In genomic region chr22:26660961-26661578, GRCh38 we compare ENCODE assay signal across 16 cellular contexts. TPM values are rescaled to one million over a fixed set of nuclear protein-coding genes. Genes with fewer than 3 reads are reported as not detected.
DNase-seq lines count a peak whose midpoint lies in the region; ATAC-seq, FAIRE-seq and TF ChIP-seq lines count a peak whose summit lies in the region.
"Had no signal": no experiment of that assay in that cellular context is flagged by ENCODE, and none has a peak within 500 bp of the region (broad histone marks: within the 10 kb centered on the region; RNA-seq: fewer than 3 reads in every experiment).

No MANE protein-coding gene starts in this region.

- no peaks in the 10 kb centered on the region for H3K27me3 Mint-ChIP-seq in T-helper 1 cell treated with Interleukin-12 subunit alpha and Interleukin-12 subunit beta and Interleukin-4 antibody, amounts not matched to agents 30 μg/mL and 1 μg/mL, for 36 hours (ENCODE audit: low read depth)

- TF ChIP-seq CTCF in bronchial epithelial cell (IDR thresholded peaks at IDR 0.05; ENCODE audit: insufficient read depth, low read length, severe bottlenecking): no peak

- H3K9me3 Mint-ChIP-seq in T-helper 1 cell treated with Interleukin-12 subunit alpha and Interleukin-12 subunit beta and Interleukin-4 antibody, amounts not matched to agents 30 μg/mL and 1 μg/mL, for 36 hours: no peaks in the 10 kb centered on the region
- H3K9me3 Mint-ChIP-seq: activated T-cell treated with anti-CD3 and anti-CD28 coated beads, Interleukin-2, amount 50 U/mL, for 72 hours had no signal

- peak; percentile 73 for FAIRE-seq in bronchial epithelial cell (lab: Jason Lieb, UNC)
- FAIRE-seq: GM18507 had no signal

- DNase-seq in T-helper 1 cell: no peak
- peak; percentile 43 for DNase-seq in NCI-H2029 (lab: John Stamatoyannopoulos, UW)
- DNase-seq in bronchial epithelial cell (ENCODE audit: low read depth): peak; percentile 54
- peak; percentile 77 for DNase-seq in retina
- no peak for DNase-seq in SKM-1 treated with dmso at 0.1 percent for 144 hours (lab: John Stamatoyannopoulos, UW; ENCODE audit: unreplicated experiment)
- DNase-seq: activated CD4-positive, CD25-positive, alpha-beta regulatory T cell; activated T-cell treated with anti-CD3 and anti-CD28 coated beads, Interleukin-2, amount 50 U/mL, for 72 hours; heart right ventricle had no signal

- H3K4me3 Mint-ChIP-seq in T-helper 1 cell treated with Interleukin-12 subunit alpha and Interleukin-12 subunit beta and Interleukin-4 antibody, amounts not matched to agents 30 μg/mL and 1 μg/mL, for 36 hours: peak overlapping the region; percentile 65
- H3K4me3 Mint-ChIP-seq: activated T-cell treated with anti-CD3 and anti-CD28 coated beads, Interleukin-2, amount 50 U/mL, for 72 hours had no signal

- H3K27ac Mint-ChIP-seq in T-helper 1 cell treated with Interleukin-12 subunit alpha and Interleukin-12 subunit beta and Interleukin-4 antibody, amounts not matched to agents 30 μg/mL and 1 μg/mL, for 36 hours: peak overlapping the region; percentile 70
- H3K27ac Mint-ChIP-seq: activated T-cell treated with anti-CD3 and anti-CD28 coated beads, Interleukin-2, amount 50 U/mL, for 72 hours had no signal

- ATAC-seq in HG02610 (IDR thresholded peaks at IDR 0.05; ENCODE audit: unreplicated experiment): no peak
- ATAC-seq in activated CD4-positive, CD25-positive, alpha-beta regulatory T cell treated with anti-CD3 and anti-CD28 coated beads, Interleukin-2, amount 50 U/mL, for 24 hours: no peak
- ATAC-seq: activated T-cell treated with anti-CD3 and anti-CD28 coated beads, Interleukin-2, amount 50 U/mL, for 72 hours; heart right ventricle had no signal

- no peaks in the 10 kb centered on the region for H3K36me3 ChIP-seq in bronchial epithelial cell (ENCODE audit: control insufficient read depth, insufficient read depth, low read length)
- H3K36me3 ChIP-seq: heart right ventricle, vagina had no signal

- H3K4me1 Mint-ChIP-seq in T-helper 1 cell treated with Interleukin-12 subunit alpha and Interleukin-12 subunit beta and Interleukin-4 antibody, amounts not matched to agents 30 μg/mL and 1 μg/mL, for 36 hours (ENCODE audit: low read depth): peaks cover 55% of the 10 kb centered on the region

- H3K4me3 ChIP-seq in bronchial epithelial cell (ENCODE audit: low read depth, low read length): no peak overlapping the region
- H3K4me3 ChIP-seq: heart right ventricle, vagina had no signal

- H3K27me3 ChIP-seq in bronchial epithelial cell (ENCODE audit: control insufficient read depth, insufficient read depth, low read length): peaks cover 15% of the 10 kb centered on the region

- peaks cover 47% of the 10 kb centered on the region for H3K36me3 Mint-ChIP-seq in T-helper 1 cell treated with Interleukin-12 subunit alpha and Interleukin-12 subunit beta and Interleukin-4 antibody, amounts not matched to agents 30 μg/mL and 1 μg/mL, for 36 hours (ENCODE audit: low read depth)

RNA-seq across cellular contexts. Expression of gene MIAT, which starts 3.7 kb away (rescaled TPM):
- total RNA-seq in bronchial epithelial cell: 0.53 and 0.64 TPM in 2 replicates

RNA-seq across cellular contexts. Expression of gene CRYBA4, which starts 39.3 kb away (rescaled TPM):
- total RNA-seq in bronchial epithelial cell: not detected in 2 replicates
- total RNA-seq: lower leg skin, NCI-H460, omental fat pad, vagina had no signal

RNA-seq across cellular contexts. Expression of gene CRYBB1, which starts 43.2 kb away (rescaled TPM):
- total RNA-seq in bronchial epithelial cell: not detected in 2 replicates
- total RNA-seq: activated T-cell treated with anti-CD3 and anti-CD28 coated beads, Interleukin-2, amount 50 U/mL, for 72 hours; NCI-H460; vagina had no signal

Comparison
In these comparisons a context has a peak if more than half of its experiments do, and no peak if none do; other contexts are left out.
1. DNase-seq: peak in NCI-H2029 (single experiment), bronchial epithelial cell (single experiment) and retina (single experiment); none in T-helper 1 cell (0 of 5) and SKM-1 treated with dmso at 0.1 percent for 144 hours (single experiment).